In genomic region chrX:13733506-13733905, GRCh38 we compare ENCODE assay signal across 9 cellular contexts. TPM values are rescaled to one million over a fixed set of nuclear protein-coding genes. Genes with fewer than 3 reads are reported as not detected.
A peak's percentile ranks its signal among the peaks of the same experiment; 100 is the strongest.
DNase-seq lines count a peak whose midpoint lies in the region; ATAC-seq, FAIRE-seq and TF ChIP-seq lines count a peak whose summit lies in the region.
"Had no signal": no experiment of that assay in that cellular context is flagged by ENCODE, and none has a peak within 500 bp of the region (broad histone marks: within the 10 kb centered on the region; RNA-seq: fewer than 3 reads in every experiment).

No MANE protein-coding gene starts in this region.

- CTCF ChIA-PET in A549 (lab: Yijun Ruan, JAX) = interaction anchor here (0.6 to 1.2 kb wide), 3 partner anchors 234 to 787 kb away, joined by 3 to 6 read pairs (median 3); no protein-coding TSS in a partner anchor
- CTCF ChIA-PET in mammary epithelial cell (lab: Charles Lee; ENCODE audit: low non-redundant PET) = no interaction called here

- TF ChIP-seq RAD21 in A549 (conservative IDR thresholded peaks at IDR 0.05 in 1 of 2, IDR thresholded peaks at IDR 0.05 in 1 of 2) = no peak

- ATAC-seq in A549 (no peak), GM19452 (IDR thresholded peaks at IDR 0.05; ENCODE audit: unreplicated experiment) (no peak)

- POLR2A ChIA-PET in A549 (lab: Yijun Ruan, JAX) = interaction anchor here (1.8 to 2.2 kb wide), 3 partner anchors 45 to 296 kb away, joined by 6 to 20 read pairs (median 10); partner anchors contain the start of genes GEMIN8, RAB9A and TCEANC

- WGBS in A549 (ENCODE audit: missing lambda C conversion rate) = 18% methylated on average over 4 of the region's 4 CpGs
- WGBS in mammary epithelial cell (ENCODE audit: low coverage, missing lambda C conversion rate) = 29% methylated on average over 4 of the region's 4 CpGs

- H3K27ac ChIP-seq in A549 (peak overlapping the region; percentile 92 to 93), HUES6 (ENCODE audit: low read depth, low read length) (peak overlapping the region; percentile 71; the same call in 1 of the 2 replicates), mammary epithelial cell (ENCODE audit: insufficient read depth, low read depth, low read length) (peak overlapping the region; percentile 92)

- in situ Hi-C loops in mammary epithelial cell (cut with MboI; ENCODE audit: low sequenced_read_pairs in 2 of 2) = no loop called here

- no peak for FAIRE-seq in A549 (lab: Jason Lieb, UNC)
- FAIRE-seq: islet of Langerhans had no signal

- no peak for DNase-seq in A549 (ENCODE audit: low read depth in 1 of 2, low spot score in 1 of 2)
- no peak for DNase-seq in mammary epithelial cell
- no peak for DNase-seq in NOMO-1 treated with dmso at 0.1 percent for 144 hours (lab: John Stamatoyannopoulos, UW; ENCODE audit: unreplicated experiment)
- DNase-seq in NCI-H2081 treated with DMSO at 0.1 percent for 48 hours (lab: John Stamatoyannopoulos, UW) = no peak
- DNase-seq in DMS153 (lab: John Stamatoyannopoulos, UW) = no peak

- H3K9me3 ChIP-seq in A549 (no peaks in the 10 kb centered on the region), HUES6 (ENCODE audit: control insufficient read depth, insufficient read depth, low read depth, low read length) (no peaks in the 10 kb centered on the region), mammary epithelial cell (replicated peaks; ENCODE audit: insufficient read depth, low read length) (no peaks in the 10 kb centered on the region), mucosa of stomach (ENCODE audit: control insufficient read depth, low read length) (no peaks in the 10 kb centered on the region)

- TF ChIP-seq CTCF in A549 (IDR thresholded peaks at IDR 0.05) (no peak), mammary epithelial cell (conservative IDR thresholded peaks at IDR 0.05 in 1 of 2, IDR thresholded peaks at IDR 0.05 in 1 of 2; ENCODE audit: extremely low read depth in 1 of 2, insufficient read depth in 1 of 2, low read depth in 1 of 2, low read length in 2 of 2) (no peak)

- H2AFZ ChIP-seq in mammary epithelial cell (ENCODE audit: low read depth, low read length) = peak overlapping the region; percentile 91

- H3K4me2 ChIP-seq in A549 (peak overlapping the region; percentile 94), mammary epithelial cell (ENCODE audit: insufficient read depth, low read depth, low read length) (peak overlapping the region; percentile 77)

- dilution Hi-C loops in mammary epithelial cell (cut with HindIII; ENCODE audit: low sequenced_read_pairs) = no loop called here

- H3K9ac ChIP-seq in HUES6 (ENCODE audit: low read length) (peak overlapping the region; percentile 98), mammary epithelial cell (ENCODE audit: insufficient read depth, low read length) (peak overlapping the region; percentile 94), mucosa of stomach (ENCODE audit: low read length) (peak overlapping the region; percentile 83)

- H3K27me3 ChIP-seq in HUES6 (ENCODE audit: control insufficient read depth, insufficient read depth, low read length) = no peaks in the 10 kb centered on the region
- no peaks in the 10 kb centered on the region for H3K27me3 ChIP-seq in mammary epithelial cell (ENCODE audit: insufficient read depth, low read length)
- H3K27me3 ChIP-seq in mucosa of stomach (ENCODE audit: control insufficient read depth, insufficient read depth, low read length) = no peaks in the 10 kb centered on the region

- peaks cover 67% of the 10 kb centered on the region for H3K79me2 ChIP-seq in mammary epithelial cell (ENCODE audit: insufficient read depth, low read length)

- peak overlapping the region; percentile 89 for H3K4me3 ChIP-seq in A549
- H3K4me3 ChIP-seq in HUES6 (ENCODE audit: low read depth, low read length) = peak overlapping the region; percentile 91
- peak overlapping the region; percentile 78 to 95 (median 92) for H3K4me3 ChIP-seq in mammary epithelial cell (replicated peaks in 1 of 3; ENCODE audit: insufficient read depth in 1 of 3, low read depth in 2 of 3, low read length in 3 of 3)
- no peak overlapping the region for H3K4me3 ChIP-seq in mucosa of stomach (ENCODE audit: low read length)

- BruUV-seq in mammary epithelial cell (replicated peaks; lab: Mats Ljungman, UMichigan) = no TSS peak

- intact Hi-C loops in mammary epithelial cell (cut with micrococcal nuclease) = no loop called here

- no peak for TF ChIP-seq EP300 in A549 (IDR thresholded peaks at IDR 0.05)

- peaks cover 18% of the 10 kb centered on the region; the same call in 2 of the 3 replicates for H3K4me1 ChIP-seq in A549
- no peaks in the 10 kb centered on the region for H3K4me1 ChIP-seq in HUES6 (ENCODE audit: control insufficient read depth, insufficient read depth, low read length)
- H3K4me1 ChIP-seq in mammary epithelial cell (ENCODE audit: insufficient read depth, low read length) = peaks cover 13% of the 10 kb centered on the region
- peaks cover 28% of the 10 kb centered on the region for H3K4me1 ChIP-seq in mucosa of stomach (ENCODE audit: control insufficient read depth, insufficient read depth, low read length)

- H4K20me1 ChIP-seq in mammary epithelial cell (ENCODE audit: insufficient read depth, low read length) = no peaks in the 10 kb centered on the region

- H3K36me3 ChIP-seq in HUES6 (ENCODE audit: control insufficient read depth, insufficient read depth, low read length) (peaks cover 18% of the 10 kb centered on the region), mammary epithelial cell (ENCODE audit: insufficient read depth, low read length) (peaks cover 3% of the 10 kb centered on the region), mucosa of stomach (ENCODE audit: control insufficient read depth, insufficient read depth, low read length) (no peaks in the 10 kb centered on the region)

- no peak for TF ChIP-seq POLR2A in A549 (IDR thresholded peaks at IDR 0.05; ENCODE audit: low read length)

TF ChIP-seq in A549, 52 proteins besides CTCF, POLR2A, EP300 and RAD21:
- no peak for TF ChIP-seq CHD4 (IDR thresholded peaks at IDR 0.05; ENCODE audit: borderline replicate concordance)
- TF ChIP-seq ZSCAN20 (CRISPR knock-in tag; IDR thresholded peaks at IDR 0.05) = no peak
- TF ChIP-seq RARB (CRISPR knock-in tag; IDR thresholded peaks at IDR 0.05) = no peak
- no peak for TF ChIP-seq MAZ (IDR thresholded peaks at IDR 0.05; ENCODE audit: borderline replicate concordance, low read depth, low read length)
- no peak for TF ChIP-seq MYC (IDR thresholded peaks at IDR 0.05; ENCODE audit: borderline replicate concordance, low read length)
- no peak for TF ChIP-seq MAFK (IDR thresholded peaks at IDR 0.05; ENCODE audit: partially characterized antibody)
- TF ChIP-seq EHMT2 (IDR thresholded peaks at IDR 0.05; ENCODE audit: low read depth) = no peak
- no peak for TF ChIP-seq RFX5 (IDR thresholded peaks at IDR 0.05)
- no peak for TF ChIP-seq TFCP2L1 (CRISPR knock-in tag; IDR thresholded peaks at IDR 0.05)
- no peak for TF ChIP-seq SREBF2 (IDR thresholded peaks at IDR 0.05)
- TF ChIP-seq NPAS2 (CRISPR knock-in tag; IDR thresholded peaks at IDR 0.05; ENCODE audit: borderline replicate concordance) = no peak

RNA-seq across cellular contexts. Expression of gene TRAPPC2, which starts 0.9 kb away (rescaled TPM):
- polyA plus RNA-seq in A549 (2011; rRNA removed) (11.6 and 12.2 TPM in 2 replicates), A549 (2017; fragmentation: RNase III; extraction: RNeasy Plus Mini Kit Qiagen cat#74134 plus additional on column Dnase treatment) (10.8 to 11.9 TPM (median 11.6 TPM) in 3 replicates), mammary epithelial cell (13.9 TPM)
- 4.6 and 5.7 TPM in 2 replicates for polyA plus RNA-seq in A549 (2012; cell fraction: cytosol; rRNA removed)
- polyA plus RNA-seq in A549 (2012; cell fraction: nucleus; rRNA removed) = 4.7 and 10.6 TPM in 2 replicates
- 8.5 and 8.8 TPM in 2 replicates for polyA minus RNA-seq in A549 (2011; rRNA and poly(A)+ RNA removed)
- total RNA-seq in mammary epithelial cell = 10 to 100 TPM; 25.3 to 31.2 TPM
- 20.3 TPM for polyA minus RNA-seq in mammary epithelial cell

RNA-seq across cellular contexts. Expression of gene OFD1, which starts 1.0 kb away (rescaled TPM):
- polyA plus RNA-seq in A549 (2011; rRNA removed) (18.2 and 24.9 TPM in 2 replicates), A549 (2017; fragmentation: RNase III; extraction: RNeasy Plus Mini Kit Qiagen cat#74134 plus additional on column Dnase treatment) (13.0 to 14.8 TPM (median 14.4 TPM) in 3 replicates), mammary epithelial cell (12.5 TPM)
- 4.6 and 4.9 TPM in 2 replicates for polyA plus RNA-seq in A549 (2012; cell fraction: cytosol; rRNA removed)
- 15.5 and 18.3 TPM in 2 replicates for polyA plus RNA-seq in A549 (2012; cell fraction: nucleus; rRNA removed)
- polyA minus RNA-seq in A549 (2011; rRNA and poly(A)+ RNA removed) = 9.5 and 13.5 TPM in 2 replicates
- total RNA-seq in mammary epithelial cell = 10 to 100 TPM; 39.3 to 42.0 TPM
- polyA minus RNA-seq in mammary epithelial cell = 3.2 TPM

RNA-seq across cellular contexts. Expression of gene RAB9A, which starts 44.6 kb away (rescaled TPM):
- polyA plus RNA-seq in A549 (2011; rRNA removed) (26.7 and 39.0 TPM in 2 replicates), A549 (2017; fragmentation: RNase III; extraction: RNeasy Plus Mini Kit Qiagen cat#74134 plus additional on column Dnase treatment) (26.0 to 26.8 TPM (median 26.8 TPM) in 3 replicates), mammary epithelial cell (31.8 TPM)
- polyA plus RNA-seq in A549 (2012; cell fraction: cytosol; rRNA removed) = 11.4 and 14.7 TPM in 2 replicates
- polyA plus RNA-seq in A549 (2012; cell fraction: nucleus; rRNA removed) = 5.0 and 7.0 TPM in 2 replicates
- 7.5 and 7.8 TPM in 2 replicates for polyA minus RNA-seq in A549 (2011; rRNA and poly(A)+ RNA removed)
- total RNA-seq in mammary epithelial cell = 10 to 100 TPM; 37.2 to 42.2 TPM
- polyA minus RNA-seq in mammary epithelial cell = 9.4 TPM
